ENCODE assay signal across 12 cellular contexts in the genomic region with DNA sequence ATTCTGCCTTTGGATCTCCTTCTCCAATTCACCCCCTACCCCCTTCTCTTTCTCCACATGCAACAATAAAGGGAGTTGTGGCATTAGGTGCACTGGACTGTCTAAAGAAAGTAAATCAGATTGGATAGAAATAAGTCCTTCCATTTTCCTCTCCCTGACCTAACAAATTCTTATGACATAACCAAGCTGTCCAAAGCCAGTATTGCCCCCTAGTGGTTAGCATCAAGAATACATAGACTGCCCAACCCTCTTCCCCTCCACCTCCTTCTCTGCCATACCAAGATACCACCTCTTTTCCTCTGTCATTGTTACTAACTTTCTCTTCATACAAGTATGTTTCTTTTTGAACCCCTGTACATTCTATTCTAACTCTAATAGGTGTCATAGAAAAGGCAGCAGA. TPM values are rescaled to one million over a fixed set of nuclear protein-coding genes. Genes with fewer than 3 reads are reported as not detected.
A peak's percentile ranks its signal among the peaks of the same experiment; 100 is the strongest.
DNase-seq lines count a peak whose midpoint lies in the region; ATAC-seq and TF ChIP-seq lines count a peak whose summit lies in the region.
"Had no signal": no experiment of that assay in that cellular context is flagged by ENCODE, and none has a peak within 500 bp of the region (broad histone marks: within the 10 kb centered on the region; RNA-seq: fewer than 3 reads in every experiment).

No MANE protein-coding gene starts in this region.

- H2AFZ ChIP-seq in OCI-LY3 (ENCODE audit: low read depth, low read length): no peak overlapping the region

- H3K9ac ChIP-seq in OCI-LY3 (ENCODE audit: low read length): no peak overlapping the region

- no peak overlapping the region for H3K27ac Mint-ChIP-seq in activated T-cell treated with anti-CD3 and anti-CD28 coated beads, Interleukin-2, amount 50 U/mL, for 24 hours
- H3K27ac Mint-ChIP-seq in immature natural killer cell: no peak overlapping the region

- DNase-seq in left ventricle myocardium inferior (no peak), right cardiac atrium (no peak), foreskin fibroblast (no peak), immature natural killer cell (no peak), midbrain (lab: John Stamatoyannopoulos, UW) (no peak), substantia nigra (lab: John Stamatoyannopoulos, UW) (no peak)
- no peak for DNase-seq in activated T-cell treated with anti-CD3 and anti-CD28 coated beads, Interleukin-2, amount 50 U/mL, for 24 hours
- DNase-seq: adrenal gland; naive B cell; stimulated activated naive CD8-positive, alpha-beta T cell treated with anti-CD3 and anti-CD28 coated beads, Interleukin-15, Interleukin-2, amounts not matched to agents 100 U/mL and 50 U/mL, for 24 hours had no signal

- no peak overlapping the region for H3K4me3 Mint-ChIP-seq in activated T-cell treated with anti-CD3 and anti-CD28 coated beads, Interleukin-2, amount 50 U/mL, for 24 hours
- H3K4me3 Mint-ChIP-seq in immature natural killer cell: no peak overlapping the region

- H3K27me3 Mint-ChIP-seq in activated T-cell treated with anti-CD3 and anti-CD28 coated beads, Interleukin-2, amount 50 U/mL, for 24 hours: no peaks in the 10 kb centered on the region
- H3K27me3 Mint-ChIP-seq in immature natural killer cell (ENCODE audit: low read depth in 3 of 3): no peaks in the 10 kb centered on the region
- H3K27me3 Mint-ChIP-seq: naive B cell had no signal

- H3K4me1 ChIP-seq in left ventricle myocardium inferior (peaks cover 96% of the 10 kb centered on the region), right cardiac atrium (ENCODE audit: control insufficient read depth, insufficient read depth, low read length) (peaks cover 23% of the 10 kb centered on the region), OCI-LY3 (ENCODE audit: low read length) (peaks cover 31% of the 10 kb centered on the region)
- H3K4me1 ChIP-seq: adrenal gland, SJCRH30 had no signal

- H3K9me3 Mint-ChIP-seq in activated T-cell treated with anti-CD3 and anti-CD28 coated beads, Interleukin-2, amount 50 U/mL, for 24 hours: peaks cover 7% of the 10 kb centered on the region
- H3K9me3 Mint-ChIP-seq in immature natural killer cell: peaks cover 0 to 9% (median 4%) of the 10 kb centered on the region in 6 donors

- H3K4me3 ChIP-seq in left ventricle myocardium inferior (no peak overlapping the region), right cardiac atrium (ENCODE audit: low read length) (no peak overlapping the region), OCI-LY3 (ENCODE audit: low read length) (no peak overlapping the region), foreskin fibroblast (ENCODE audit: low read depth in 1 of 2, low read length in 2 of 2) (no peak overlapping the region)
- H3K4me3 ChIP-seq: adrenal gland, SJCRH30 had no signal

- intact Hi-C loops in left ventricle myocardium inferior (cut with micrococcal nuclease): no loop called here
- intact Hi-C loops in right cardiac atrium (cut with DNase I): no loop called here

- H3K27ac ChIP-seq in left ventricle myocardium inferior (replicated peaks) (peak overlapping the region; percentile 85), right cardiac atrium (ENCODE audit: low read length) (no peak overlapping the region), OCI-LY3 (ENCODE audit: low read length) (no peak overlapping the region), substantia nigra (ENCODE audit: low read depth, low read length, poor library complexity, severe bottlenecking) (no peak overlapping the region)
- H3K27ac ChIP-seq: adrenal gland, SJCRH30 had no signal

- no peak overlapping the region for H3K4me2 ChIP-seq in OCI-LY3 (ENCODE audit: low read length)

- H3K79me2 ChIP-seq in OCI-LY3 (ENCODE audit: low read length): peaks cover 36% of the 10 kb centered on the region

- H3K36me3 ChIP-seq in left ventricle myocardium inferior (peaks cover 4% of the 10 kb centered on the region), OCI-LY3 (replicated peaks; ENCODE audit: low read depth, low read length) (peaks cover 6% of the 10 kb centered on the region)
- H3K36me3 ChIP-seq: adrenal gland had no signal

- H3K27me3 ChIP-seq in left ventricle myocardium inferior (ENCODE audit: low read depth) (no peaks in the 10 kb centered on the region), right cardiac atrium (ENCODE audit: control insufficient read depth, insufficient read depth) (no peaks in the 10 kb centered on the region), OCI-LY3 (ENCODE audit: low read depth, low read length) (no peaks in the 10 kb centered on the region)
- H3K27me3 ChIP-seq: adrenal gland, SJCRH30 had no signal

- no peaks in the 10 kb centered on the region for H4K20me1 ChIP-seq in OCI-LY3 (ENCODE audit: insufficient read depth, low read length)

- peaks cover 33% of the 10 kb centered on the region for H3K4me1 Mint-ChIP-seq in activated T-cell treated with anti-CD3 and anti-CD28 coated beads, Interleukin-2, amount 50 U/mL, for 24 hours (ENCODE audit: low read depth)
- peaks cover 4 to 9% of the 10 kb centered on the region in 2 donors for H3K4me1 Mint-ChIP-seq in immature natural killer cell

- ATAC-seq in right cardiac atrium: no peak
- ATAC-seq: stimulated activated naive CD8-positive, alpha-beta T cell treated with anti-CD3 and anti-CD28 coated beads, Interleukin-15, Interleukin-2, amounts not matched to agents 100 U/mL and 50 U/mL, for 24 hours had no signal

- peak; percentile 43 for TF ChIP-seq CTCF in left ventricle myocardium inferior (IDR thresholded peaks at IDR 0.05; ENCODE audit: borderline replicate concordance)
- peak; percentile 28; the same call in 1 of the 2 replicates for TF ChIP-seq CTCF in OCI-LY3 (IDR thresholded peaks at IDR 0.05; ENCODE audit: low read depth, low read length)
- peak; percentile 8 for TF ChIP-seq CTCF in foreskin fibroblast (IDR thresholded peaks at IDR 0.05; ENCODE audit: low read depth, low read length)

- peaks cover 30% of the 10 kb centered on the region for H3K36me3 Mint-ChIP-seq in activated T-cell treated with anti-CD3 and anti-CD28 coated beads, Interleukin-2, amount 50 U/mL, for 24 hours (ENCODE audit: low read depth)
- peaks cover 5 to 8% (median 7%) of the 10 kb centered on the region in 3 donors for H3K36me3 Mint-ChIP-seq in immature natural killer cell

- H3K9me3 ChIP-seq in left ventricle myocardium inferior (replicated peaks) (peaks cover 10% of the 10 kb centered on the region), right cardiac atrium (ENCODE audit: control insufficient read depth, low read length) (no peaks in the 10 kb centered on the region), OCI-LY3 (ENCODE audit: insufficient read depth, low read length) (no peaks in the 10 kb centered on the region)

RNA-seq across cellular contexts. Expression of a gene that starts 45.7 kb away (rescaled TPM):
- total RNA-seq in left ventricle myocardium inferior: 28.4 TPM
- total RNA-seq in right cardiac atrium: 10 to 100 TPM; 11.9 to 17.5 (median 13.6) TPM
- 4.5 TPM for polyA plus RNA-seq in right cardiac atrium
- polyA plus RNA-seq in immature natural killer cell: under 1 TPM in 1 of 3 donors, not detected in 2; 0.62 TPM
